In the genomic region with DNA sequence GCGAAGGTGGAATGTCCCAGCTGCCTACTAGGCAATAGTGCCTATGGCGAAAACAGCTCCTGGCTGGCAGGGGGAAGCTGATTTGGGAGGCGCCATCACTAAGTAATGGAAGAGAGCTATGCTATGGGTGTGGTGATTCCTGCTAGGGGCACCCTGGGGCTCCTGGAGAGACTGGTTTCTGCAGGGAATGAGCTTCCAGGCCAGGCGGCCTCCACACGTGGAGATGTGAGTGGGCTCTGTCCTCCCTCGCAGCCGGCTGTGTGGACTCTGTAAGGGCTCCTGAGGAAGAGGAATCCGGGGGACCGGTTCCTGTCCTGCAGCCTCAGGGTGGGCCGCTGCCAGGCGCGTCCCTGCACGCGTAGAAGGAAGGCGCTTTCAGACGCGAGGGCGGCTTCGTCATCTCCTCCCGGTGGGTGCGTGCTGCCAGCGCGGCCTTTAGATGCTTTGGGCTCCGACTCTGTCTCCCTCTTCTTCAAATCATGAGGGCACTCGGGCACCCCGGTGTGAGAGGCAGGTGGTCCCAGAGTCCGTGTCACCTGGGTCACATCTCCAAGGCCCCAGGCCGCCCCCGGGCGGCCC, we compare ENCODE assay signal across 8 cellular contexts. TPM values are rescaled to one million over a fixed set of nuclear protein-coding genes. Genes with fewer than 3 reads are reported as not detected.
DNase-seq lines count a peak whose midpoint lies in the region; ATAC-seq and TF ChIP-seq lines count a peak whose summit lies in the region.

No MANE protein-coding gene starts in this region.

- no peaks in the 10 kb centered on the region for H3K4me1 Mint-ChIP-seq in central memory CD8-positive, alpha-beta T cell

- H3K27ac ChIP-seq in Peyer's patch: no peak overlapping the region
- no peak overlapping the region for H3K27ac ChIP-seq in mesendoderm (ENCODE audit: low read depth, low read length)
- H3K27ac ChIP-seq in stomach smooth muscle (ENCODE audit: low read length): no peak overlapping the region

- no peak overlapping the region for H3K18ac ChIP-seq in mesendoderm (ENCODE audit: low read length)

- H2BK5ac ChIP-seq in mesendoderm (ENCODE audit: low read length): no peak overlapping the region

- no peak overlapping the region for H3K23ac ChIP-seq in mesendoderm (ENCODE audit: low read length)

- no peak overlapping the region for H2BK120ac ChIP-seq in mesendoderm (ENCODE audit: low read depth, low read length)

- peaks cover 26% of the 10 kb centered on the region for H3K27me3 Mint-ChIP-seq in central memory CD8-positive, alpha-beta T cell

- H3K4me3 Mint-ChIP-seq in central memory CD8-positive, alpha-beta T cell: peak overlapping the region; percentile 72

- no peak overlapping the region for H4K8ac ChIP-seq in mesendoderm (ENCODE audit: low read depth, low read length)

- no peak for TF ChIP-seq POLR2A in Peyer's patch (IDR thresholded peaks at IDR 0.05)

- no peak overlapping the region for H3K27ac Mint-ChIP-seq in central memory CD8-positive, alpha-beta T cell (ENCODE audit: low read depth)

- H3K36me3 Mint-ChIP-seq in central memory CD8-positive, alpha-beta T cell (ENCODE audit: insufficient read depth): no peaks in the 10 kb centered on the region

- H2BK15ac ChIP-seq in mesendoderm (replicated peaks; ENCODE audit: low read depth): no peak overlapping the region

- H3K27me3 ChIP-seq in Peyer's patch (no peaks in the 10 kb centered on the region), mesendoderm (ENCODE audit: insufficient read depth, low read length, poor library complexity) (no peaks in the 10 kb centered on the region), stomach smooth muscle (ENCODE audit: control insufficient read depth in 1 of 2, insufficient read depth in 2 of 2, low read length in 2 of 2) (no peaks in the 10 kb centered on the region)

- H3K56ac ChIP-seq in mesendoderm (ENCODE audit: low read length): no peak overlapping the region

- DNase-seq in Peyer's patch: peak in 1 of 3 donors; percentile 57
- no peak for DNase-seq in central memory CD8-positive, alpha-beta T cell (ENCODE audit: low spot score in 2 of 2)
- DNase-seq in mesendoderm: peak; percentile 31
- DNase-seq in DMS153 treated with DMSO at 0.1 percent for 48 hours (lab: John Stamatoyannopoulos, UW; ENCODE audit: unreplicated experiment): no peak
- no peak for DNase-seq in kidney glomerular epithelial cell (lab: John Stamatoyannopoulos, UW)

- no peak overlapping the region for H2AK5ac ChIP-seq in mesendoderm (ENCODE audit: low read length)

- TF ChIP-seq CTCF in Peyer's patch (IDR thresholded peaks at IDR 0.05): no peak

- H3K4me3 ChIP-seq in Peyer's patch: peak overlapping the region; percentile 36 to 62 (median 54)
- no peak overlapping the region for H3K4me3 ChIP-seq in mesendoderm (ENCODE audit: low read length)
- H3K4me3 ChIP-seq in stomach smooth muscle (ENCODE audit: low read length in 2 of 2): peak overlapping the region; percentile 63 to 79

- H4K5ac ChIP-seq in mesendoderm (ENCODE audit: low read length): no peak overlapping the region

- no peak overlapping the region for H3K4ac ChIP-seq in mesendoderm (ENCODE audit: low read depth, low read length)

- no peaks in the 10 kb centered on the region for H3K9me3 ChIP-seq in Peyer's patch
- H3K9me3 ChIP-seq in stomach smooth muscle (ENCODE audit: control insufficient read depth in 2 of 2, low read length in 2 of 2): no peaks in the 10 kb centered on the region

- peaks cover 0 to 10% (median 6%) of the 10 kb centered on the region in 4 donors for H3K4me1 ChIP-seq in Peyer's patch
- peaks cover 4% of the 10 kb centered on the region for H3K4me1 ChIP-seq in mesendoderm (ENCODE audit: control insufficient read depth, low read depth, low read length)
- H3K4me1 ChIP-seq in stomach smooth muscle (ENCODE audit: control insufficient read depth, insufficient read depth, low read length): peaks cover 14% of the 10 kb centered on the region

- no peaks in the 10 kb centered on the region for H3K79me2 ChIP-seq in mesendoderm (ENCODE audit: control insufficient read depth, insufficient read depth, low read length)

- H3K4me2 ChIP-seq in mesendoderm (ENCODE audit: low read length): peak overlapping the region; percentile 52

- no peaks in the 10 kb centered on the region for H3K79me1 ChIP-seq in mesendoderm (ENCODE audit: low read length)

- peak; percentile 16 for ATAC-seq in GM18907 (IDR thresholded peaks at IDR 0.05; ENCODE audit: unreplicated experiment)
- ATAC-seq in central memory CD8-positive, alpha-beta T cell (replicated peaks; ENCODE audit: extremely low read depth, poor library complexity, severe bottlenecking): no peak
- no peak for ATAC-seq in GM18858 (IDR thresholded peaks at IDR 0.05; ENCODE audit: unreplicated experiment)

- WGBS in mesendoderm (ENCODE audit: extremely low coverage, insufficient coverage, low lambda C conversion rate): no CpG with 5 or more reads among the region's 30 CpGs

- H3K9me3 Mint-ChIP-seq in central memory CD8-positive, alpha-beta T cell: no peaks in the 10 kb centered on the region

- H3K9ac ChIP-seq in mesendoderm (ENCODE audit: low read length): peak overlapping the region; percentile 68
- peak overlapping the region in 1 of 2 donors; percentile 54 for H3K9ac ChIP-seq in stomach smooth muscle (ENCODE audit: low read length in 2 of 2)

- no peaks in the 10 kb centered on the region for H3K36me3 ChIP-seq in Peyer's patch
- no peaks in the 10 kb centered on the region for H3K36me3 ChIP-seq in mesendoderm (ENCODE audit: control insufficient read depth, insufficient read depth, low read length)
- no peaks in the 10 kb centered on the region for H3K36me3 ChIP-seq in stomach smooth muscle (ENCODE audit: control insufficient read depth in 2 of 2, insufficient read depth in 2 of 2, low read length in 2 of 2)

RNA-seq across cellular contexts. Expression of a gene that starts 55.5 kb away (rescaled TPM):
- total RNA-seq in Peyer's patch: not detected
- 0.04 TPM for polyA plus RNA-seq in mesendoderm (2013, experiment 1 of 2)
- polyA plus RNA-seq in mesendoderm (2013, experiment 2 of 2): 0.03 TPM

RNA-seq across cellular contexts. Expression of a gene that starts 56.9 kb away (rescaled TPM):
- 10 to 100 TPM; 44.0 to 62.3 (median 56.3) TPM for total RNA-seq in Peyer's patch
- polyA plus RNA-seq in mesendoderm (2013, experiment 1 of 2): 69.8 TPM
- 71.3 TPM for polyA plus RNA-seq in mesendoderm (2013, experiment 2 of 2)
